26 cellular contexts compared by ENCODE assay signal in genomic region chr13:38702609-38703008, GRCh38. TPM values are rescaled to one million over a fixed set of nuclear protein-coding genes. Genes with fewer than 3 reads are reported as not detected.
"Had no signal": no experiment of that assay in that cellular context is flagged by ENCODE, and none has a peak within 500 bp of the region (broad histone marks: within the 10 kb centered on the region; RNA-seq: fewer than 3 reads in every experiment).

No MANE protein-coding gene starts in this region.

- H3K9me3 ChIP-seq: Peyer's patch had no signal

- H3K36me3 ChIP-seq: brain microvascular endothelial cell, cardiac muscle cell, Peyer's patch had no signal

- H3K9me3 Mint-ChIP-seq: activated B cell treated with CpG ODN at 0.5 μM for 24 hours; activated CD4-positive, alpha-beta T cell treated with anti-CD3 and anti-CD28 coated beads, Interleukin-2, amount 10 ng/mL, durations not matched to agents 24 days and 14 days; activated naive CD4-positive, alpha-beta T cell treated with anti-CD3 and anti-CD28 coated beads for 36 hours; activated T-cell treated with anti-CD3 and anti-CD28 coated beads, Interleukin-2, amount 50 U/mL, for 4 hours had no signal

- H3K4me1 ChIP-seq: Peyer's patch had no signal

- H3K27me3 Mint-ChIP-seq: activated B cell treated with CpG ODN at 0.5 μM for 24 hours; activated CD4-positive, alpha-beta T cell treated with anti-CD3 and anti-CD28 coated beads, Interleukin-2, amount 10 ng/mL, durations not matched to agents 24 days and 14 days; activated naive CD8-positive, alpha-beta T cell had no signal

- H3K4me1 Mint-ChIP-seq: activated B cell treated with CpG ODN at 0.5 μM for 24 hours; activated CD4-positive, alpha-beta T cell treated with anti-CD3 and anti-CD28 coated beads, Interleukin-2, amount 10 ng/mL, durations not matched to agents 24 days and 14 days had no signal

- H3K27ac ChIP-seq: brain microvascular endothelial cell, cardiac muscle cell, KMS-11, Peyer's patch, RWPE1 had no signal

- H3K36me3 Mint-ChIP-seq: activated naive CD8-positive, alpha-beta T cell had no signal

- H3K27ac Mint-ChIP-seq: activated B cell treated with CpG ODN at 0.5 μM for 24 hours; activated CD4-positive, alpha-beta T cell treated with anti-CD3 and anti-CD28 coated beads, Interleukin-2, amount 10 ng/mL, durations not matched to agents 24 days and 14 days; activated naive CD4-positive, alpha-beta T cell treated with anti-CD3 and anti-CD28 coated beads for 36 hours; activated naive CD8-positive, alpha-beta T cell; T-helper 17 cell had no signal

- DNase-seq: activated B cell treated with CpG ODN at 0.5 μM for 24 hours; activated CD4-positive, alpha-beta T cell treated with anti-CD3 and anti-CD28 coated beads for 1 hour; activated CD4-positive, alpha-beta T cell treated with anti-CD3 and anti-CD28 coated beads, Interleukin-2, amount 10 ng/mL, durations not matched to agents 24 days and 14 days; activated CD4-positive, alpha-beta T cell treated with anti-CD3 and anti-CD28 coated beads, Interleukin-2, amount 50 U/mL, for 48 hours; activated CD8-positive, alpha-beta memory T cell treated with anti-CD3 and anti-CD28 coated beads for 24 hours; activated effector memory CD4-positive, alpha-beta T cell treated with anti-CD3 and anti-CD28 coated beads, Interleukin-2, amount 50 U/mL, for 16 hours; activated naive CD4-positive, alpha-beta T cell treated with anti-CD3 and anti-CD28 coated beads for 36 hours; activated T-cell treated with anti-CD3 and anti-CD28 coated beads, Interleukin-2, amount 50 U/mL, for 4 hours; amygdala; brain microvascular endothelial cell; NCI-H1092; NCI-H1417; NCI-H1930; NCI-H345; NCI-H510A; NCI-H526 treated with DMSO at 0.1 percent for 48 hours; NK-92 treated with Interleukin-12 subunit alpha and Interleukin-12 subunit beta, amount 100 ng/mL, for 24 hours; Peyer's patch; SHP77 treated with DMSO at 0.1 percent for 48 hours; T-helper 17 cell; T-helper 9 cell had no signal

- H3K4me3 Mint-ChIP-seq: activated B cell treated with CpG ODN at 0.5 μM for 24 hours; activated CD4-positive, alpha-beta T cell treated with anti-CD3 and anti-CD28 coated beads, Interleukin-2, amount 10 ng/mL, durations not matched to agents 24 days and 14 days; activated naive CD4-positive, alpha-beta T cell treated with anti-CD3 and anti-CD28 coated beads for 36 hours; activated naive CD8-positive, alpha-beta T cell; activated T-cell treated with anti-CD3 and anti-CD28 coated beads, Interleukin-2, amount 50 U/mL, for 4 hours; T-helper 17 cell had no signal

- H3K4me3 ChIP-seq: cardiac muscle cell, Peyer's patch had no signal

- H3K27me3 ChIP-seq: brain microvascular endothelial cell, cardiac muscle cell, Peyer's patch had no signal

RNA-seq across cellular contexts. Expression of gene FREM2, which starts 15.7 kb away (rescaled TPM):
- total RNA-seq: activated B cell treated with CpG ODN at 0.5 μM for 24 hours; activated naive CD4-positive, alpha-beta T cell treated with anti-CD3 and anti-CD28 coated beads for 36 hours; MCF 10A; T-helper 17 cell had no signal
